22 cellular contexts compared by ENCODE assay signal in genomic region chr3:22692239-22692638, GRCh38.
"Had no signal": no experiment of that assay in that cellular context is flagged by ENCODE, and none has a peak within 500 bp of the region (broad histone marks: within the 10 kb centered on the region; RNA-seq: fewer than 3 reads in every experiment).

No MANE protein-coding gene starts in this region.

- H3K9me3 Mint-ChIP-seq: stimulated activated memory B cell treated with anti-CD40 and anti-IgM and Interleukin-4, amounts not matched to agents 10 μg/mL and 1 μg/mL and 100 μg/mL, for 72 hours; type B pancreatic cell had no signal

- H3K4me1 ChIP-seq: esophagus squamous epithelium, lower lobe of right lung, parathyroid adenoma, spleen, testis, tibial artery had no signal

- ATAC-seq: left ventricle myocardium superior; lower lobe of right lung; naive thymus-derived CD4-positive, alpha-beta T cell; right cardiac atrium; stimulated activated memory B cell treated with anti-CD40 and anti-IgM and Interleukin-4, amounts not matched to agents 10 μg/mL and 1 μg/mL and 100 μg/mL, for 72 hours; stimulated activated naive CD8-positive, alpha-beta T cell treated with anti-CD3 and anti-CD28 coated beads, Interleukin-15, Interleukin-2, amounts not matched to agents 100 U/mL and 50 U/mL, for 24 hours had no signal

- H3K9ac ChIP-seq: parathyroid adenoma had no signal

- H3K4me3 Mint-ChIP-seq: naive thymus-derived CD4-positive, alpha-beta T cell; nephron; stimulated activated memory B cell treated with anti-CD40 and anti-IgM and Interleukin-4, amounts not matched to agents 10 μg/mL and 1 μg/mL and 100 μg/mL, for 72 hours; type B pancreatic cell had no signal

- H3K4me1 Mint-ChIP-seq: naive thymus-derived CD4-positive, alpha-beta T cell; stimulated activated memory B cell treated with anti-CD40 and anti-IgM and Interleukin-4, amounts not matched to agents 10 μg/mL and 1 μg/mL and 100 μg/mL, for 72 hours had no signal

- H3K9me3 ChIP-seq: esophagus squamous epithelium, lower lobe of right lung, sigmoid colon, spleen, testis, tibial artery had no signal

- H3K27ac ChIP-seq: esophagus squamous epithelium, lower lobe of right lung, parathyroid adenoma, sigmoid colon, spleen, testis, tibial artery had no signal

- H3K4me3 ChIP-seq: esophagus squamous epithelium, lower lobe of right lung, sigmoid colon, spleen, testis, tibial artery had no signal

- H3K36me3 ChIP-seq: esophagus squamous epithelium, lower lobe of right lung, sigmoid colon, spleen, tibial artery had no signal

- H3K27ac Mint-ChIP-seq: naive thymus-derived CD4-positive, alpha-beta T cell; progenitor cell of endocrine pancreas; stimulated activated memory B cell treated with anti-CD40 and anti-IgM and Interleukin-4, amounts not matched to agents 10 μg/mL and 1 μg/mL and 100 μg/mL, for 72 hours; type B pancreatic cell had no signal

- H3K27me3 ChIP-seq: esophagus squamous epithelium, sigmoid colon, spleen, testis, tibial artery had no signal

- DNase-seq: caudate nucleus; cerebellar nuclear complex; cortex of kidney; esophagus squamous epithelium; left ventricle myocardium superior; lower lobe of right lung; midbrain; naive thymus-derived CD4-positive, alpha-beta T cell; occipital lobe; right cardiac atrium; sigmoid colon; spleen; stimulated activated CD4-positive, alpha-beta T cell treated with anti-CD3 and anti-CD28 coated beads, Interleukin-4, amount 100 ng/mL, for 4 hours; stimulated activated naive CD8-positive, alpha-beta T cell treated with anti-CD3 and anti-CD28 coated beads, Interleukin-15, Interleukin-2, amounts not matched to agents 100 U/mL and 50 U/mL, for 24 hours; substantia nigra; testis; tibial artery had no signal

- H3K36me3 Mint-ChIP-seq: naive thymus-derived CD4-positive, alpha-beta T cell; stimulated activated memory B cell treated with anti-CD40 and anti-IgM and Interleukin-4, amounts not matched to agents 10 μg/mL and 1 μg/mL and 100 μg/mL, for 72 hours; type B pancreatic cell had no signal

- H3K27me3 Mint-ChIP-seq: progenitor cell of endocrine pancreas; stimulated activated memory B cell treated with anti-CD40 and anti-IgM and Interleukin-4, amounts not matched to agents 10 μg/mL and 1 μg/mL and 100 μg/mL, for 72 hours; type B pancreatic cell had no signal
